In genomic region chr3:61612211-61612995, GRCh38 we compare ENCODE assay signal across 21 cellular contexts. TPM values are rescaled to one million over a fixed set of nuclear protein-coding genes. Genes with fewer than 3 reads are reported as not detected.
DNase-seq lines count a peak whose midpoint lies in the region; TF ChIP-seq lines count a peak whose summit lies in the region.
"Had no signal": no experiment of that assay in that cellular context is flagged by ENCODE, and none has a peak within 500 bp of the region (broad histone marks: within the 10 kb centered on the region; RNA-seq: fewer than 3 reads in every experiment).

No MANE protein-coding gene starts in this region.

- H3K9me3 ChIP-seq in WERI-Rb-1 (ENCODE audit: severe bottlenecking): no peaks in the 10 kb centered on the region
- H3K9me3 ChIP-seq: BLaER1, pancreas, vagina had no signal

- TF ChIP-seq CTCF in WERI-Rb-1 (IDR thresholded peaks at IDR 0.05; ENCODE audit: low read depth, low read length): no peak
- no peak for TF ChIP-seq CTCF in fibroblast of villous mesenchyme (IDR thresholded peaks at IDR 0.05; ENCODE audit: insufficient read depth, low read depth, low read length)

- H3K4me3 ChIP-seq in WERI-Rb-1 (ENCODE audit: low read depth, low read length) (no peak overlapping the region), fibroblast of villous mesenchyme (ENCODE audit: low read depth, low read length) (no peak overlapping the region)
- H3K4me3 ChIP-seq: BLaER1, pancreas, skin epidermis, vagina had no signal

- H3K27ac ChIP-seq in WERI-Rb-1 (no peak overlapping the region), substantia nigra (ENCODE audit: low read depth, low read length, poor library complexity, severe bottlenecking) (no peak overlapping the region)
- H3K27ac ChIP-seq: BLaER1, pancreas, RWPE1, skin epidermis, vagina had no signal

- peak; percentile 20 for DNase-seq in GM03348 (ENCODE audit: low spot score)
- peak; percentile 42 for DNase-seq in WERI-Rb-1
- peak; percentile 48 for DNase-seq in fibroblast of villous mesenchyme (ENCODE audit: low read depth)
- peak; percentile 63 for DNase-seq in renal cortical epithelial cell (ENCODE audit: low read depth)
- DNase-seq in activated CD4-positive, CD25-positive, alpha-beta regulatory T cell (lab: John Stamatoyannopoulos, UW): no peak
- DNase-seq in HK-2 (ENCODE audit: unreplicated experiment): no peak
- DNase-seq in substantia nigra (lab: John Stamatoyannopoulos, UW): no peak
- DNase-seq: activated CD4-positive, alpha-beta memory T cell treated with anti-CD3 and anti-CD28 coated beads for 36 hours; activated naive CD4-positive, alpha-beta T cell treated with anti-CD3 and anti-CD28 coated beads, Interleukin-2, amount 10 ng/mL, durations not matched to agents 7 days and 5 days; activated T-cell treated with anti-CD3 and anti-CD28 coated beads, Interleukin-2, amount 50 U/mL, for 1 hour; DMS 273 treated with DMSO at 0.1 percent for 48 hours; MM.1S; naive B cell; NCI-H1694 treated with DMSO at 0.1 percent for 48 hours; NCI-H446 treated with DMSO at 0.1 percent for 48 hours; pancreas; stimulated activated CD4-positive, alpha-beta T cell treated with anti-CD3 and anti-CD28 coated beads, Interleukin-4, amount 100 ng/mL, for 1 hour had no signal

- no peaks in the 10 kb centered on the region for H3K27me3 ChIP-seq in WERI-Rb-1 (ENCODE audit: insufficient read depth, low read depth, severe bottlenecking)
- H3K27me3 ChIP-seq: BLaER1, pancreas, vagina had no signal

- H3K36me3 ChIP-seq in WERI-Rb-1: peaks cover 4% of the 10 kb centered on the region
- H3K36me3 ChIP-seq: BLaER1, pancreas, vagina had no signal

RNA-seq across cellular contexts. Expression of gene PTPRG, which starts 51.0 kb away (rescaled TPM):
- total RNA-seq in fibroblast of villous mesenchyme: 31.2 and 41.0 TPM in 2 replicates
- total RNA-seq in renal cortical epithelial cell: 29.2 and 119 TPM in 2 replicates

Comparison
In these comparisons a context has a peak if more than half of its experiments do, and no peak if none do; other contexts are left out.
1. DNase-seq: peak in GM03348 (single experiment), WERI-Rb-1 (single experiment), fibroblast of villous mesenchyme (single experiment) and renal cortical epithelial cell (single experiment); none in activated CD4-positive, CD25-positive, alpha-beta regulatory T cell (0 of 4), HK-2 (single experiment) and substantia nigra (0 of 49).